ENCODE assay signal across 1 cellular context in genomic region chr11:57349491-57350274, GRCh38.
TF ChIP-seq lines count a peak whose summit lies in the region.

No MANE protein-coding gene starts in this region.

TF ChIP-seq in HCT116, 20 proteins besides CTCF, POLR2A, EP300 and RAD21 (continued from another document):
- TF ChIP-seq, protein P1, sequence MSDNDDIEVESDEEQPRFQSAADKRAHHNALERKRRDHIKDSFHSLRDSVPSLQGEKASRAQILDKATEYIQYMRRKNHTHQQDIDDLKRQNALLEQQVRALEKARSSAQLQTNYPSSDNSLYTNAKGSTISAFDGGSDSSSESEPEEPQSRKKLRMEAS (IDR thresholded peaks at IDR 0.05) = no peak
- TF ChIP-seq EZH2 (IDR thresholded peaks at IDR 0.05) (no peak), JUND (IDR thresholded peaks at IDR 0.05) (no peak), SRF (IDR thresholded peaks at IDR 0.05; ENCODE audit: low read depth) (no peak), EZH2phosphoT487 (IDR thresholded peaks at IDR 0.05; ENCODE audit: borderline replicate concordance) (no peak), ZNF274 (IDR thresholded peaks at IDR 0.05; ENCODE audit: low read depth, low read length) (no peak), SP1 (IDR thresholded peaks at IDR 0.05; ENCODE audit: low read depth) (no peak), ZFX (IDR thresholded peaks at IDR 0.05) (no peak)
- TF ChIP-seq, protein P2, sequence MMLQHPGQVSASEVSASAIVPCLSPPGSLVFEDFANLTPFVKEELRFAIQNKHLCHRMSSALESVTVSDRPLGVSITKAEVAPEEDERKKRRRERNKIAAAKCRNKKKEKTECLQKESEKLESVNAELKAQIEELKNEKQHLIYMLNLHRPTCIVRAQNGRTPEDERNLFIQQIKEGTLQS (IDR thresholded peaks at IDR 0.05) = no peak
